7 cellular contexts compared by ENCODE assay signal in genomic region chr4:40908297-40908696, GRCh38.
DNase-seq lines count a peak whose midpoint lies in the region; ATAC-seq and TF ChIP-seq lines count a peak whose summit lies in the region.

No MANE protein-coding gene starts in this region.

- no peak for TF ChIP-seq CTCF in colonic mucosa (IDR thresholded peaks at IDR 0.05)

- H3K4me3 Mint-ChIP-seq in stimulated activated effector memory CD8-positive, alpha-beta T cell treated with anti-CD3 and anti-CD28 coated beads, Interleukin-12 subunit alpha, Interleukin-12 subunit beta, amount 100 ng/mL, for 72 hours, result peak overlapping the region; percentile 36

- intact Hi-C loops in colonic mucosa (cut with DNase I), result no loop called here

- H3K4me1 ChIP-seq in colonic mucosa, result peaks cover 4% of the 10 kb centered on the region

- no peak overlapping the region for H3K27ac ChIP-seq in colonic mucosa

- H3K4me3 ChIP-seq in colonic mucosa, result peak overlapping the region; percentile 1

- no peaks in the 10 kb centered on the region for H3K27me3 ChIP-seq in colonic mucosa

- peaks cover 18% of the 10 kb centered on the region for H3K4me1 Mint-ChIP-seq in stimulated activated effector memory CD8-positive, alpha-beta T cell treated with anti-CD3 and anti-CD28 coated beads, Interleukin-12 subunit alpha, Interleukin-12 subunit beta, amount 100 ng/mL, for 72 hours

- peak; percentile 71 for DNase-seq in HPDE6-E6E7 (ENCODE audit: extremely low spot score)
- peak; percentile 52 for DNase-seq in colonic mucosa
- no peak for DNase-seq in stimulated activated effector memory CD8-positive, alpha-beta T cell treated with anti-CD3 and anti-CD28 coated beads, Interleukin-12 subunit alpha, Interleukin-12 subunit beta, amount 100 ng/mL, for 72 hours (ENCODE audit: low spot score in 2 of 2)
- no peak for DNase-seq in NCI-H526 treated with DMSO at 0.1 percent for 48 hours (lab: John Stamatoyannopoulos, UW)
- DNase-seq in COLO668 (lab: John Stamatoyannopoulos, UW; ENCODE audit: unreplicated experiment), result no peak

- no peaks in the 10 kb centered on the region for H3K9me3 ChIP-seq in colonic mucosa

- peak overlapping the region in 1 of 2 donors; percentile 4 for H3K9ac ChIP-seq in colonic mucosa (ENCODE audit: low read depth in 2 of 2, low read length in 2 of 2)

- H3K36me3 Mint-ChIP-seq in stimulated activated effector memory CD8-positive, alpha-beta T cell treated with anti-CD3 and anti-CD28 coated beads, Interleukin-12 subunit alpha, Interleukin-12 subunit beta, amount 100 ng/mL, for 72 hours, result no peaks in the 10 kb centered on the region

- H3K9me3 Mint-ChIP-seq in stimulated activated effector memory CD8-positive, alpha-beta T cell treated with anti-CD3 and anti-CD28 coated beads, Interleukin-12 subunit alpha, Interleukin-12 subunit beta, amount 100 ng/mL, for 72 hours, result no peaks in the 10 kb centered on the region

- ATAC-seq in GM21723 (IDR thresholded peaks at IDR 0.05; ENCODE audit: unreplicated experiment), result peak; percentile 14
- no peak for ATAC-seq in stimulated activated effector memory CD8-positive, alpha-beta T cell treated with anti-CD3 and anti-CD28 coated beads, Interleukin-12 subunit alpha, Interleukin-12 subunit beta, amount 100 ng/mL, for 72 hours
- no peak for ATAC-seq in GM21447 (IDR thresholded peaks at IDR 0.05; ENCODE audit: unreplicated experiment)

- H3K27ac Mint-ChIP-seq in stimulated activated effector memory CD8-positive, alpha-beta T cell treated with anti-CD3 and anti-CD28 coated beads, Interleukin-12 subunit alpha, Interleukin-12 subunit beta, amount 100 ng/mL, for 72 hours, result peak overlapping the region; percentile 78

- no peaks in the 10 kb centered on the region for H3K36me3 ChIP-seq in colonic mucosa

Comparison
In these comparisons a context has a peak if more than half of its experiments do, and no peak if none do; other contexts are left out.
1. DNase-seq: peak in HPDE6-E6E7 (single experiment) and colonic mucosa (single experiment); none in stimulated activated effector memory CD8-positive, alpha-beta T cell treated with anti-CD3 and anti-CD28 coated beads, Interleukin-12 subunit alpha, Interleukin-12 subunit beta, amount 100 ng/mL, for 72 hours (0 of 2), NCI-H526 treated with DMSO at 0.1 percent for 48 hours (single experiment) and COLO668 (single experiment).